ENCODE assay signal across 27 cellular contexts in genomic region chr2:150885774-150886386, GRCh38.
"Had no signal": no experiment of that assay in that cellular context is flagged by ENCODE, and none has a peak within 500 bp of the region (broad histone marks: within the 10 kb centered on the region; RNA-seq: fewer than 3 reads in every experiment).

No MANE protein-coding gene starts in this region.

- H3K4me1 Mint-ChIP-seq: activated CD4-positive, alpha-beta T cell treated with anti-CD3 and anti-CD28 coated beads for 36 hours; activated CD4-positive, alpha-beta T cell treated with anti-CD3 and anti-CD28 coated beads, Interleukin-2, amount 10 ng/mL, durations not matched to agents 7 days and 5 days had no signal

- H3K27me3 ChIP-seq: adrenal gland, body of pancreas, breast epithelium, SJSA1 had no signal

- H3K4me1 ChIP-seq: body of pancreas, breast epithelium, SJSA1 had no signal

- ATAC-seq: activated CD4-positive, alpha-beta T cell treated with anti-CD3 and anti-CD28 coated beads for 36 hours; activated CD4-positive, CD25-positive, alpha-beta regulatory T cell treated with anti-CD3 and anti-CD28 coated beads, Interleukin-2, amount 50 U/mL, for 24 hours; activated CD8-positive, alpha-beta T cell treated with anti-CD3 and anti-CD28 coated beads, Interleukin-2, amount 10 ng/mL, durations not matched to agents 7 days and 5 days; activated naive CD4-positive, alpha-beta T cell treated with anti-CD3 and anti-CD28 coated beads, Interleukin-2, amount 50 U/mL, for 72 hours; body of pancreas; Panc1 had no signal

- H3K9me3 Mint-ChIP-seq: activated CD4-positive, alpha-beta T cell treated with anti-CD3 and anti-CD28 coated beads, Interleukin-2, amount 10 ng/mL, durations not matched to agents 7 days and 5 days; activated naive CD4-positive, alpha-beta T cell treated with anti-CD3 and anti-CD28 coated beads for 36 hours; activated T-cell treated with anti-CD3 and anti-CD28 coated beads, Interleukin-2, amount 50 U/mL, for 24 hours; activated T-helper 1 cell treated with anti-CD3 and anti-CD28 coated beads, Interleukin-12 subunit alpha, Interleukin-12 subunit beta, Interleukin-2, Interleukin-4 antibody, amounts not matched to agents 30 ng/mL and 10 ng/mL and 1 ng/mL, durations not matched to agents 14 hours and 24 hours and 36 hours; T-helper 1 cell treated with Interleukin-12 subunit alpha and Interleukin-12 subunit beta and Interleukin-4 antibody, amounts not matched to agents 30 μg/mL and 1 μg/mL, for 36 hours; T-helper 2 cell treated with Interferon-gamma antibody and Interleukin-4, amounts not matched to agents 5 μg/mL and 100 μg/mL, for 36 hours had no signal

- H3K9me3 ChIP-seq: adrenal gland, body of pancreas, breast epithelium, SJSA1 had no signal

- H3K4me3 ChIP-seq: adrenal gland, body of pancreas, breast epithelium, SJSA1 had no signal

- H3K4me3 Mint-ChIP-seq: activated CD4-positive, alpha-beta T cell treated with anti-CD3 and anti-CD28 coated beads for 36 hours; activated CD4-positive, alpha-beta T cell treated with anti-CD3 and anti-CD28 coated beads, Interleukin-2, amount 10 ng/mL, durations not matched to agents 7 days and 5 days; activated CD8-positive, alpha-beta T cell treated with anti-CD3 and anti-CD28 coated beads, Interleukin-2, amount 10 ng/mL, durations not matched to agents 7 days and 5 days; activated naive CD4-positive, alpha-beta T cell treated with anti-CD3 and anti-CD28 coated beads for 36 hours; activated T-cell treated with anti-CD3 and anti-CD28 coated beads, Interleukin-2, amount 50 U/mL, for 24 hours; activated T-helper 1 cell treated with anti-CD3 and anti-CD28 coated beads, Interleukin-12 subunit alpha, Interleukin-12 subunit beta, Interleukin-2, Interleukin-4 antibody, amounts not matched to agents 30 ng/mL and 10 ng/mL and 1 ng/mL, durations not matched to agents 14 hours and 24 hours and 36 hours; T-helper 1 cell treated with Interleukin-12 subunit alpha and Interleukin-12 subunit beta and Interleukin-4 antibody, amounts not matched to agents 30 μg/mL and 1 μg/mL, for 36 hours; T-helper 2 cell treated with Interferon-gamma antibody and Interleukin-4, amounts not matched to agents 5 μg/mL and 100 μg/mL, for 36 hours had no signal

- DNase-seq: activated CD4-positive, alpha-beta T cell treated with anti-CD3 and anti-CD28 coated beads for 36 hours; activated CD4-positive, alpha-beta T cell treated with anti-CD3 and anti-CD28 coated beads, Interleukin-2, amount 10 ng/mL, durations not matched to agents 7 days and 5 days; activated CD4-positive, alpha-beta T cell treated with anti-CD3 and anti-CD28 coated beads, Interleukin-2, amount 50 U/mL, for 48 hours; activated CD8-positive, alpha-beta T cell treated with anti-CD3 and anti-CD28 coated beads, Interleukin-2, amount 10 ng/mL, durations not matched to agents 7 days and 5 days; activated gamma-delta T cell treated with Interleukin-2 at 50 U/mL for 16 hours; activated naive CD4-positive, alpha-beta T cell treated with anti-CD3 and anti-CD28 coated beads for 36 hours; activated T-cell treated with anti-CD3 and anti-CD28 coated beads, Interleukin-2, amount 50 U/mL, for 24 hours; adrenal gland; body of pancreas; NCI-H1105; NCI-H1417 treated with DMSO at 0.1 percent for 48 hours; NCI-H1694; NCI-H1930; NCI-H2081 treated with DMSO at 0.1 percent for 48 hours; NCI-H345; NCI-H524 treated with DMSO at 0.1 percent for 48 hours; SHP77 treated with DMSO at 0.1 percent for 48 hours had no signal

- H3K36me3 Mint-ChIP-seq: activated naive CD4-positive, alpha-beta T cell treated with anti-CD3 and anti-CD28 coated beads, Interleukin-2, amount 50 U/mL, for 72 hours had no signal

- H3K27ac ChIP-seq: adrenal gland, body of pancreas, breast epithelium, SJSA1 had no signal

- H3K27me3 Mint-ChIP-seq: activated CD4-positive, alpha-beta T cell treated with anti-CD3 and anti-CD28 coated beads, Interleukin-2, amount 10 ng/mL, durations not matched to agents 7 days and 5 days had no signal

- H3K36me3 ChIP-seq: adrenal gland, breast epithelium, SJSA1 had no signal

- H3K27ac Mint-ChIP-seq: activated CD4-positive, alpha-beta T cell treated with anti-CD3 and anti-CD28 coated beads for 36 hours; activated CD4-positive, alpha-beta T cell treated with anti-CD3 and anti-CD28 coated beads, Interleukin-2, amount 10 ng/mL, durations not matched to agents 7 days and 5 days; activated CD8-positive, alpha-beta T cell treated with anti-CD3 and anti-CD28 coated beads, Interleukin-2, amount 10 ng/mL, durations not matched to agents 7 days and 5 days; activated naive CD4-positive, alpha-beta T cell treated with anti-CD3 and anti-CD28 coated beads for 36 hours; activated naive CD4-positive, alpha-beta T cell treated with anti-CD3 and anti-CD28 coated beads, Interleukin-2, amount 50 U/mL, for 72 hours; activated T-cell treated with anti-CD3 and anti-CD28 coated beads, Interleukin-2, amount 50 U/mL, for 24 hours; activated T-helper 1 cell treated with anti-CD3 and anti-CD28 coated beads, Interleukin-12 subunit alpha, Interleukin-12 subunit beta, Interleukin-2, Interleukin-4 antibody, amounts not matched to agents 30 ng/mL and 10 ng/mL and 1 ng/mL, durations not matched to agents 14 hours and 24 hours and 36 hours; T-helper 1 cell treated with Interleukin-12 subunit alpha and Interleukin-12 subunit beta and Interleukin-4 antibody, amounts not matched to agents 30 μg/mL and 1 μg/mL, for 36 hours; T-helper 2 cell treated with Interferon-gamma antibody and Interleukin-4, amounts not matched to agents 5 μg/mL and 100 μg/mL, for 36 hours had no signal

- FAIRE-seq: astrocyte, TTC549 had no signal
